ENCODE assay signal across 7 cellular contexts in the genomic region with DNA sequence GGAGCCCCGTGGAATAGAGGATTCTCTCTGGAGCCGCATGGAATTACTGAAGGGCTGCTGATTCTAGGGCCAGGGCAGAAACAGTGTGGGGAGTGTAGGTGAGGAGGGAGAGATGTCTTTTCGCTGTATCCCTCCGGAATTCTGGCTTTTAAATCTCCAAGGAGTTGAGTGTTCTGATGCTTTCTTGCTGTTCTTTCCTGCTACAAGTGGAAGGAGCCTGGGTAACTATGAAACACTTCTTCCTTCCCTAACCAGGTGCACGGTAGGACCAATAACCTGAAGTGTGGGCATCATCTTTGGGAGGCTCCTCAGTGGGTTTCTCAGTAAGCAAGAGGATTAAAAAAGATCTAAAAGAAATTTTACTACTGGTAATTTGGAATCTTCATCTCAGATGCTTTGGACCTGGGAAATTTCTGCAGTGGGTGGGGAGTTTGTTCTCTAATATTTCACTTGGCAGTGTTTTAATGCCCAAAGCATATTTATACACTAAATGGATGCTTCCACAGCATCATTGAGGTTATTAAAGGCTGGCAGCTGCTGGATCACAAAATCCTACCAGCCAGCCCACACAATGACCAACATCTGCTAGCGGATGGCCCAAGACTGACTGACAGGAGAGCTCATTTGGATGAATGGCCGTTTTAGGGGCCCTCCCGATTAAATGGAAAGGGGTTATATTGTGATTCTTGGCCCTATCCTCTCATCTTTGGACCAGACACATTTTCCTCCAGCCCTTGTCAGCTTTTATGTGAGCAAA. TPM values are rescaled to one million over a fixed set of nuclear protein-coding genes. Genes with fewer than 3 reads are reported as not detected.
DNase-seq lines count a peak whose midpoint lies in the region; ATAC-seq, FAIRE-seq and TF ChIP-seq lines count a peak whose summit lies in the region.

No MANE protein-coding gene starts in this region.

- peak overlapping the region; percentile 73 for H2AFZ ChIP-seq in DND-41 (ENCODE audit: low read depth, low read length)

- H3K36me3 Mint-ChIP-seq in dendritic cell treated with granulocyte-macrophage colony-stimulating factor and Interleukin-4, amounts not matched to agents 40 ng/mL and 50 ng/mL, for 4 days (ENCODE audit: low read depth) = peaks cover 12% of the 10 kb centered on the region

- no peaks in the 10 kb centered on the region for H4K20me1 ChIP-seq in DND-41 (ENCODE audit: insufficient read depth, low read length)

- intact Hi-C loops in dendritic cell treated with granulocyte-macrophage colony-stimulating factor and Interleukin-4, amounts not matched to agents 40 ng/mL and 50 ng/mL, for 4 days (cut with micrococcal nuclease) = loop anchor here (10.0 kb wide), 1 partner anchor 289 kb away; no protein-coding TSS in a partner anchor
- intact Hi-C loops in pancreas (cut with DNase I) = no loop called here

- peaks cover 14% of the 10 kb centered on the region for H3K4me1 Mint-ChIP-seq in dendritic cell treated with granulocyte-macrophage colony-stimulating factor and Interleukin-4, amounts not matched to agents 40 ng/mL and 50 ng/mL, for 4 days (ENCODE audit: low read depth)

- H3K27me3 ChIP-seq in DND-41 (ENCODE audit: insufficient read depth, low read length, poor library complexity) (peaks cover 18% of the 10 kb centered on the region), pancreas (no peaks in the 10 kb centered on the region)

- 0 out of 2 replicates have a peak, but pooled peaks cover 3% of the 10 kb centered on the region for H3K79me2 ChIP-seq in DND-41 (ENCODE audit: insufficient read depth, low read length)

- no peak for FAIRE-seq in pancreas (lab: Jason Lieb, UNC)

- TF ChIP-seq CTCF in DND-41 (IDR thresholded peaks at IDR 0.05; ENCODE audit: borderline replicate concordance, extremely low read depth, low read length, poor library complexity, severe bottlenecking) (no peak), pancreas (IDR thresholded peaks at IDR 0.05) (no peak)

- H3K4me2 ChIP-seq in DND-41 (ENCODE audit: insufficient read depth, low read length) = peak overlapping the region; percentile 80

- H3K36me3 ChIP-seq in DND-41 (ENCODE audit: insufficient read depth, low read length) = no peaks in the 10 kb centered on the region
- no peaks in the 10 kb centered on the region for H3K36me3 ChIP-seq in pancreas

- H3K27me3 Mint-ChIP-seq in dendritic cell treated with granulocyte-macrophage colony-stimulating factor and Interleukin-4, amounts not matched to agents 40 ng/mL and 50 ng/mL, for 4 days = peaks cover 60% of the 10 kb centered on the region

- peak overlapping the region; percentile 95 for H3K4me3 Mint-ChIP-seq in dendritic cell treated with granulocyte-macrophage colony-stimulating factor and Interleukin-4, amounts not matched to agents 40 ng/mL and 50 ng/mL, for 4 days

- no peaks in the 10 kb centered on the region for H3K9me3 ChIP-seq in DND-41 (ENCODE audit: insufficient read depth, low read length, severe bottlenecking)
- no peaks in the 10 kb centered on the region for H3K9me3 ChIP-seq in pancreas

- DNase-seq in DND-41 (no peak), pancreas (no peak), NCI-H2029 (lab: John Stamatoyannopoulos, UW) (no peak), hepatic stellate cell (ENCODE audit: low spot score) (no peak), RPMI8226 (no peak)
- no peak for DNase-seq in Jurkat, Clone E6-1 (ENCODE audit: low read depth, low spot score)

- peak overlapping the region; percentile 54 to 93; a peak in 3 of 4 replicates for H3K4me3 ChIP-seq in DND-41 (ENCODE audit: low read depth in 1 of 2, low read length in 2 of 2)
- H3K4me3 ChIP-seq in Jurkat, Clone E6-1 (ENCODE audit: low read length) = peak overlapping the region; percentile 86; the same call in 1 of the 2 replicates
- H3K4me3 ChIP-seq in pancreas = peak overlapping the region in 3 of 4 donors; percentile 72 to 90 (median 78)

- ATAC-seq in DND-41 (ENCODE audit: insufficient read depth, low read depth) (no peak), pancreas (no peak)

- no peak overlapping the region for H3K27ac ChIP-seq in DND-41 (ENCODE audit: low read length)
- no peak overlapping the region for H3K27ac ChIP-seq in pancreas

- no peak overlapping the region for H3K27ac Mint-ChIP-seq in dendritic cell treated with granulocyte-macrophage colony-stimulating factor and Interleukin-4, amounts not matched to agents 40 ng/mL and 50 ng/mL, for 4 days

- peaks cover 30% of the 10 kb centered on the region for H3K4me1 ChIP-seq in DND-41 (ENCODE audit: insufficient read depth, low read length)
- H3K4me1 ChIP-seq in pancreas = no peaks in the 10 kb centered on the region

- H3K9ac ChIP-seq in DND-41 (ENCODE audit: low read depth, low read length) = peak overlapping the region; percentile 72; the same call in 1 of the 2 replicates

- WGBS in pancreas, 2 donors = 59 to 61% methylated on average over 8 of the region's 8 CpGs

- H3K9me3 Mint-ChIP-seq in dendritic cell treated with granulocyte-macrophage colony-stimulating factor and Interleukin-4, amounts not matched to agents 40 ng/mL and 50 ng/mL, for 4 days = no peaks in the 10 kb centered on the region

RNA-seq across cellular contexts. Expression of gene EML6, which starts 2.1 kb away (rescaled TPM):
- 17.4 TPM for polyA plus RNA-seq in Jurkat, Clone E6-1 (2012; ENCODE audit: insufficient read depth, insufficient read length)
- total RNA-seq in pancreas = 1 to 10 TPM; 1.2 to 2.9 (median 2.1) TPM
- polyA plus RNA-seq in pancreas = 1 to 10 TPM; 2.3 to 4.9 TPM
